ENCODE assay signal across 12 cellular contexts in genomic region chr2:74026674-74027294, GRCh38. TPM values are rescaled to one million over a fixed set of nuclear protein-coding genes. Genes with fewer than 3 reads are reported as not detected.
DNase-seq lines count a peak whose midpoint lies in the region; ATAC-seq and TF ChIP-seq lines count a peak whose summit lies in the region.
"Had no signal": no experiment of that assay in that cellular context is flagged by ENCODE, and none has a peak within 500 bp of the region (broad histone marks: within the 10 kb centered on the region; RNA-seq: fewer than 3 reads in every experiment).

No MANE protein-coding gene starts in this region.

- H3K4me3 ChIP-seq in Peyer's patch (no peak overlapping the region), ascending aorta (no peak overlapping the region)
- H3K4me3 ChIP-seq: dorsolateral prefrontal cortex, heart right ventricle had no signal

- TF ChIP-seq CTCF in Peyer's patch (IDR thresholded peaks at IDR 0.05) (no peak), ascending aorta (IDR thresholded peaks at IDR 0.05) (no peak)

- ATAC-seq in activated T-cell treated with anti-CD3 and anti-CD28 coated beads, Interleukin-2, amount 50 U/mL, for 4 hours = no peak
- peak; percentile 45 for ATAC-seq in stimulated activated memory B cell treated with anti-CD40 and anti-IgM and Interleukin-4, amounts not matched to agents 10 μg/mL and 1 μg/mL and 100 μg/mL, for 72 hours
- ATAC-seq in GM18868 (IDR thresholded peaks at IDR 0.05; ENCODE audit: unreplicated experiment) = no peak

- H3K4me1 ChIP-seq in Peyer's patch (peaks cover 0 to 25% (median 12%) of the 10 kb centered on the region in 4 donors), ascending aorta (no peaks in the 10 kb centered on the region)

- no peaks in the 10 kb centered on the region for H3K9me3 ChIP-seq in Peyer's patch
- no peaks in the 10 kb centered on the region for H3K9me3 ChIP-seq in ascending aorta
- H3K9me3 ChIP-seq: SK-N-SH had no signal

- H3K4me3 Mint-ChIP-seq in activated T-cell treated with anti-CD3 and anti-CD28 coated beads, Interleukin-2, amount 50 U/mL, for 4 hours = peak overlapping the region; percentile 59
- peak overlapping the region; percentile 49 for H3K4me3 Mint-ChIP-seq in stimulated activated memory B cell treated with anti-CD40 and anti-IgM and Interleukin-4, amounts not matched to agents 10 μg/mL and 1 μg/mL and 100 μg/mL, for 72 hours

- H3K27me3 Mint-ChIP-seq in activated T-cell treated with anti-CD3 and anti-CD28 coated beads, Interleukin-2, amount 50 U/mL, for 4 hours (ENCODE audit: low read depth) = no peaks in the 10 kb centered on the region
- no peaks in the 10 kb centered on the region for H3K27me3 Mint-ChIP-seq in stimulated activated memory B cell treated with anti-CD40 and anti-IgM and Interleukin-4, amounts not matched to agents 10 μg/mL and 1 μg/mL and 100 μg/mL, for 72 hours

- H3K4me1 Mint-ChIP-seq in activated T-cell treated with anti-CD3 and anti-CD28 coated beads, Interleukin-2, amount 50 U/mL, for 4 hours (ENCODE audit: low read depth) = peaks cover 70% of the 10 kb centered on the region
- peaks cover 62% of the 10 kb centered on the region for H3K4me1 Mint-ChIP-seq in stimulated activated memory B cell treated with anti-CD40 and anti-IgM and Interleukin-4, amounts not matched to agents 10 μg/mL and 1 μg/mL and 100 μg/mL, for 72 hours

- intact Hi-C loops in ascending aorta (cut with DNase I) = no loop called here

- no peak for TF ChIP-seq POLR2A in Peyer's patch (IDR thresholded peaks at IDR 0.05)
- TF ChIP-seq POLR2A in erythroblast (IDR thresholded peaks at IDR 0.05; ENCODE audit: low read length) = no peak

- H3K27me3 ChIP-seq in Peyer's patch (no peaks in the 10 kb centered on the region), ascending aorta (no peaks in the 10 kb centered on the region)
- H3K27me3 ChIP-seq: dorsolateral prefrontal cortex, heart right ventricle had no signal

- H3K27ac Mint-ChIP-seq in stimulated activated memory B cell treated with anti-CD40 and anti-IgM and Interleukin-4, amounts not matched to agents 10 μg/mL and 1 μg/mL and 100 μg/mL, for 72 hours = peak overlapping the region; percentile 87

- DNase-seq in activated T-cell treated with anti-CD3 and anti-CD28 coated beads, Interleukin-2, amount 50 U/mL, for 4 hours = no peak
- DNase-seq in activated T-cell treated with anti-CD3 and anti-CD28 coated beads, Interleukin-2, amount 50 U/mL, for 1 hour = no peak
- DNase-seq in Peyer's patch (no peak), erythroblast (lab: John Stamatoyannopoulos, UW) (peak; percentile 46 to 57), globus pallidus (ENCODE audit: low spot score) (no peak), ascending aorta (ENCODE audit: low spot score in 2 of 2) (no peak)
- DNase-seq: dorsolateral prefrontal cortex, heart right ventricle, NCI-H226, SK-N-SH had no signal

- no peaks in the 10 kb centered on the region for H3K9me3 Mint-ChIP-seq in activated T-cell treated with anti-CD3 and anti-CD28 coated beads, Interleukin-2, amount 50 U/mL, for 4 hours
- H3K9me3 Mint-ChIP-seq in stimulated activated memory B cell treated with anti-CD40 and anti-IgM and Interleukin-4, amounts not matched to agents 10 μg/mL and 1 μg/mL and 100 μg/mL, for 72 hours = no peaks in the 10 kb centered on the region

- H3K27ac ChIP-seq in Peyer's patch (peak overlapping the region; percentile 49 to 86 (median 67)), ascending aorta (no peak overlapping the region)

- H3K36me3 Mint-ChIP-seq in activated T-cell treated with anti-CD3 and anti-CD28 coated beads, Interleukin-2, amount 50 U/mL, for 4 hours (ENCODE audit: insufficient read depth) = peaks cover 2% of the 10 kb centered on the region
- no peaks in the 10 kb centered on the region for H3K36me3 Mint-ChIP-seq in stimulated activated memory B cell treated with anti-CD40 and anti-IgM and Interleukin-4, amounts not matched to agents 10 μg/mL and 1 μg/mL and 100 μg/mL, for 72 hours

- H3K36me3 ChIP-seq in Peyer's patch (no peaks in the 10 kb centered on the region), ascending aorta (no peaks in the 10 kb centered on the region)
- H3K36me3 ChIP-seq: heart right ventricle had no signal

RNA-seq across cellular contexts. Expression of gene TET3, which starts 42.1 kb away (rescaled TPM):
- total RNA-seq in activated T-cell treated with anti-CD3 and anti-CD28 coated beads, Interleukin-2, amount 50 U/mL, for 4 hours = 10 to 100 TPM; 30.8 to 34.0 (median 31.7) TPM
- total RNA-seq in Peyer's patch = 10 to 100 TPM; 18.2 to 38.7 (median 27.0) TPM
- 22.7 TPM for total RNA-seq in ascending aorta

Comparison
In these comparisons a context has a peak if more than half of its experiments do, and no peak if none do; other contexts are left out.
1. DNase-seq: peak in erythroblast (2 of 2); none in activated T-cell treated with anti-CD3 and anti-CD28 coated beads, Interleukin-2, amount 50 U/mL, for 4 hours (single experiment), activated T-cell treated with anti-CD3 and anti-CD28 coated beads, Interleukin-2, amount 50 U/mL, for 1 hour (single experiment), Peyer's patch (0 of 3), globus pallidus (single experiment) and ascending aorta (0 of 2).
2. H3K27ac ChIP-seq: peak in Peyer's patch (4 of 4); none in ascending aorta (0 of 2).